ENCODE assay signal across 9 cellular contexts in the genomic region with DNA sequence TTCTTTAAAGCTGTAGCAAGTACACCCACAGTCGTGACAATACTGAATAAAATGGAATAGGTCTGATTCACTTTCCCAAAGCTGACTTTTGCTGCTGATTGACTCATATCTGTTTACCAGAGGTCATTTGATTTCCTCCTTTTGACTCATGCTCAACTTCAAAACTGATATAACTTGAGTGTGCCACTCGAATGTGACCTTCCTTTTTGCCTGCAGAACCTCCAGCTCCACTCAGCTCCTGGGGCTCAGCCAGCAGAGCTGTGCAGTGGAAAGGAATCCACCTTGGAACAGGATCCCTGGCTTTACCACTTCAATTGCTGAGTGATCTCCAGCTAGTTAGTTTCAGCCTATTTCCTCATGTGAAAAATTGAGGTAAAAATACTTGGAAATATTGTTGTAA.
DNase-seq lines count a peak whose midpoint lies in the region; ATAC-seq and TF ChIP-seq lines count a peak whose summit lies in the region.
"Had no signal": no experiment of that assay in that cellular context is flagged by ENCODE, and none has a peak within 500 bp of the region (broad histone marks: within the 10 kb centered on the region; RNA-seq: fewer than 3 reads in every experiment).

No MANE protein-coding gene starts in this region.

- intact Hi-C loops in sciatic nerve (cut with DNase I), result no loop called here

- no peak overlapping the region for H3K4me3 ChIP-seq in AG10803 (ENCODE audit: low read length)
- H3K4me3 ChIP-seq: body of pancreas had no signal

- TF ChIP-seq CTCF in AG10803 (conservative IDR thresholded peaks at IDR 0.05; ENCODE audit: low read length), result no peak

- peak; percentile 72 for DNase-seq in AG10803 (ENCODE audit: low read depth)
- peak; percentile 77 for DNase-seq in astrocyte of the hippocampus (ENCODE audit: low read depth, low spot score)
- DNase-seq in sciatic nerve (ENCODE audit: low spot score), result no peak
- DNase-seq in NCI-H2227 (lab: John Stamatoyannopoulos, UW; ENCODE audit: unreplicated experiment), result no peak
- no peak for DNase-seq in activated CD4-positive, CD25-positive, alpha-beta regulatory T cell (lab: John Stamatoyannopoulos, UW)
- no peak for DNase-seq in cerebellar nuclear complex (lab: John Stamatoyannopoulos, UW)

- ATAC-seq in GM19025 (IDR thresholded peaks at IDR 0.05; ENCODE audit: low read depth, unreplicated experiment) (peak; percentile 71), HG03439 (IDR thresholded peaks at IDR 0.05; ENCODE audit: unreplicated experiment) (peak; percentile 49), sciatic nerve (peak; percentile 31)
- ATAC-seq: body of pancreas had no signal

Comparison
In these comparisons a context has a peak if more than half of its experiments do, and no peak if none do; other contexts are left out.
1. DNase-seq: peak in AG10803 (single experiment) and astrocyte of the hippocampus (single experiment); none in sciatic nerve (single experiment), NCI-H2227 (single experiment), activated CD4-positive, CD25-positive, alpha-beta regulatory T cell (0 of 4) and cerebellar nuclear complex (0 of 2).
2. Peak in every context shown above with its lines, with median percentiles within 50 percentile points of each other: ATAC-seq.